In the genomic region with DNA sequence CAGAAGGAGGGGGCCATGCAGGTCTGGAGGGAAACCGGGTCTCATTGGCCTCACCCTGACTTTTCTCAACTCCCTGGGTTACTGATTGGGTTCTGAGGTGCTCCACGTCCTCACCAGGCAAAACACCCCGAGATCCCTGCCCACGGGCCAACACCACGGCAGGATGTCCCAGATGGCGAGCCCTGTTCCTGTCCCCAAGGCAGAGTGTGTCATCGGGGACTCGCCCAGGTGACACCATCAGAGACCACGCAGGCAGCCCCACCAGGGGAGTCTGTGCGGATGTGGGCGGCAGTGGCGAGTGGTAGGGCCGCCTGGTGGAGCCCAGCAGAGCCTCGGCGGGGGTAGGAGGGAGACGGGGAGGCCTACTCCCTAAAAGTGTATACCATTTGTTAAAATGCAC, we compare ENCODE assay signal across 22 cellular contexts. TPM values are rescaled to one million over a fixed set of nuclear protein-coding genes. Genes with fewer than 3 reads are reported as not detected.
A peak's percentile ranks its signal among the peaks of the same experiment; 100 is the strongest.
DNase-seq lines count a peak whose midpoint lies in the region; ATAC-seq, FAIRE-seq and TF ChIP-seq lines count a peak whose summit lies in the region.
"Had no signal": no experiment of that assay in that cellular context is flagged by ENCODE, and none has a peak within 500 bp of the region (broad histone marks: within the 10 kb centered on the region; RNA-seq: fewer than 3 reads in every experiment).

No MANE protein-coding gene starts in this region.

- no peaks in the 10 kb centered on the region for H3K9me3 ChIP-seq in BE2C
- H3K9me3 ChIP-seq in H1 (ENCODE audit: insufficient read depth in 2 of 2, low read depth in 1 of 2, low read length in 1 of 2), result no peaks in the 10 kb centered on the region
- H3K9me3 ChIP-seq in sigmoid colon, result no peaks in the 10 kb centered on the region
- H3K9me3 ChIP-seq: Caco-2, SJSA1 had no signal

- DNase-seq in activated CD8-positive, alpha-beta T cell treated with anti-CD3 and anti-CD28 coated beads for 36 hours, result peak; percentile 33
- DNase-seq in activated CD8-positive, alpha-beta T cell treated with anti-CD3 and anti-CD28 coated beads, Interleukin-2, amount 10 ng/mL, durations not matched to agents 7 days and 5 days, result no peak
- peak; percentile 4 for DNase-seq in BE2C
- DNase-seq in H1 (ENCODE audit: low read depth in 1 of 2, low spot score in 2 of 2), result no peak
- peak; percentile 57 for DNase-seq in sigmoid colon
- no peak for DNase-seq in NCI-H1436 (lab: John Stamatoyannopoulos, UW)
- no peak for DNase-seq in caudate nucleus (lab: John Stamatoyannopoulos, UW)
- DNase-seq: Caco-2, DMS79 treated with DMSO at 0.1 percent for 48 hours, GOT3, KG1, NCI-H1048, NCI-H1694, NCI-H2107, NCI-H345, NCI-H526 treated with DMSO at 0.1 percent for 48 hours had no signal

- 0 out of 2 replicates have a peak overlapping the region, but pooled peaks have one; percentile 86 for H2BK20ac ChIP-seq in H1 (ENCODE audit: low read length)

- CTCF ChIA-PET in activated CD8-positive, alpha-beta T cell treated with anti-CD3 and anti-CD28 coated beads for 36 hours (lab: Charles Lee), result no interaction called here
- CTCF ChIA-PET in activated CD8-positive, alpha-beta T cell treated with anti-CD3 and anti-CD28 coated beads, Interleukin-2, amount 10 ng/mL, durations not matched to agents 7 days and 5 days (lab: Charles Lee), result no interaction called here
- CTCF ChIA-PET in H1 (lab: Charles Lee; ENCODE audit: partially characterized antibody), result interaction anchor here (1.0 to 1.8 kb wide), 3 partner anchors 9 to 19 kb away, joined by 4 read pairs; no protein-coding TSS in a partner anchor

- peaks cover 14% of the 10 kb centered on the region for H3K79me1 ChIP-seq in H1 (ENCODE audit: low read depth, low read length)

- H3K4me1 ChIP-seq in BE2C, result no peaks in the 10 kb centered on the region
- H3K4me1 ChIP-seq in H1 (replicated peaks in 1 of 4; ENCODE audit: control insufficient read depth in 3 of 4, insufficient read depth in 4 of 4, low read length in 3 of 4), result peaks cover 4 to 28% (median 21%) of the 10 kb centered on the region in 4 experiments
- peaks cover 0 to 68% (median 57%) of the 10 kb centered on the region in 4 donors for H3K4me1 ChIP-seq in sigmoid colon
- H3K4me1 ChIP-seq: SJSA1 had no signal

- no peaks in the 10 kb centered on the region for H3K36me3 Mint-ChIP-seq in activated CD8-positive, alpha-beta T cell treated with anti-CD3 and anti-CD28 coated beads for 36 hours (ENCODE audit: low read depth)
- H3K36me3 Mint-ChIP-seq in activated CD8-positive, alpha-beta T cell treated with anti-CD3 and anti-CD28 coated beads, Interleukin-2, amount 10 ng/mL, durations not matched to agents 7 days and 5 days (ENCODE audit: low read depth), result no peaks in the 10 kb centered on the region

- H2BK5ac ChIP-seq in H1 (ENCODE audit: low read depth, low read length), result no peak overlapping the region

- H3K27me3 ChIP-seq in BE2C (no peaks in the 10 kb centered on the region), H1 (replicated peaks in 1 of 4; ENCODE audit: control insufficient read depth in 3 of 4, extremely low read depth in 1 of 4, insufficient read depth in 3 of 4, low read length in 3 of 4) (no peaks in the 10 kb centered on the region; a peak in 1 of 7 replicates), sigmoid colon (no peaks in the 10 kb centered on the region)
- H3K27me3 ChIP-seq: SJSA1 had no signal

- H3K4ac ChIP-seq in H1 (replicated peaks; ENCODE audit: insufficient read length, low read depth, low read length), result no peak overlapping the region

- no peak overlapping the region for H2AK5ac ChIP-seq in H1 (ENCODE audit: low read depth, low read length)

- H3K27ac Mint-ChIP-seq in activated CD8-positive, alpha-beta T cell treated with anti-CD3 and anti-CD28 coated beads for 36 hours, result peak overlapping the region; percentile 30
- H3K27ac Mint-ChIP-seq in activated CD8-positive, alpha-beta T cell treated with anti-CD3 and anti-CD28 coated beads, Interleukin-2, amount 10 ng/mL, durations not matched to agents 7 days and 5 days, result no peak overlapping the region

- peak overlapping the region; percentile 19; the same call in 1 of the 2 replicates for H3K18ac ChIP-seq in H1 (ENCODE audit: extremely low read depth, low read length)

- peaks cover 5% of the 10 kb centered on the region; the same call in 1 of the 2 replicates for H3K23me2 ChIP-seq in H1 (ENCODE audit: low read depth, low read length)

- no peak for FAIRE-seq in H1 (lab: Jason Lieb, UNC)
- FAIRE-seq: A204.1, G401.6, GM12891 had no signal

- H3K9ac ChIP-seq in H1 (replicated peaks in 1 of 4; ENCODE audit: extremely low read depth in 1 of 4, low read depth in 3 of 4, low read length in 3 of 4), result no peak overlapping the region

- TF ChIP-seq RAD21 in H1 (IDR thresholded peaks at IDR 0.05 in 1 of 2, conservative IDR thresholded peaks at IDR 0.05 in 1 of 2; ENCODE audit: low read depth in 2 of 2, low read length in 2 of 2), result no peak

- 89% methylated on average over 16 of the region's 16 CpGs; no CpG with 5 or more reads in 1 of the 2 experiments for WGBS in H1 (ENCODE audit: extremely low coverage in 1 of 2, insufficient coverage in 1 of 2, insufficient read length in 1 of 2, insufficient replicate concordance in 2 of 2, low coverage in 1 of 2, low lambda C conversion rate in 2 of 2, missing lambda C conversion rate in 1 of 2), 2 experiments
- 89 to 92% methylated on average over 16 of the region's 16 CpGs for WGBS in sigmoid colon, 2 donors

- ATAC-seq in activated CD8-positive, alpha-beta T cell treated with anti-CD3 and anti-CD28 coated beads for 36 hours, result peak; percentile 58
- ATAC-seq in activated CD8-positive, alpha-beta T cell treated with anti-CD3 and anti-CD28 coated beads, Interleukin-2, amount 10 ng/mL, durations not matched to agents 7 days and 5 days, result no peak
- ATAC-seq in GM21825 (IDR thresholded peaks at IDR 0.05; ENCODE audit: unreplicated experiment), result no peak

- no peak overlapping the region for H3K56ac ChIP-seq in H1 (replicated peaks; ENCODE audit: insufficient read length, low read depth, low read length)

- H3K27ac ChIP-seq in H1 (ENCODE audit: low read depth, low read length) (no peak overlapping the region), sigmoid colon (no peak overlapping the region), caudate nucleus (ENCODE audit: low read depth, low read length) (no peak overlapping the region)
- H3K27ac ChIP-seq: SJSA1 had no signal

- H2BK15ac ChIP-seq in H1 (ENCODE audit: low read length), result 0 out of 2 replicates have a peak overlapping the region, but pooled peaks have one; percentile 61

- no peak overlapping the region for H2BK120ac ChIP-seq in H1 (replicated peaks; ENCODE audit: low read depth, low read length)

- H3K4me3 Mint-ChIP-seq in activated CD8-positive, alpha-beta T cell treated with anti-CD3 and anti-CD28 coated beads for 36 hours, result no peak overlapping the region
- no peak overlapping the region for H3K4me3 Mint-ChIP-seq in activated CD8-positive, alpha-beta T cell treated with anti-CD3 and anti-CD28 coated beads, Interleukin-2, amount 10 ng/mL, durations not matched to agents 7 days and 5 days
- H3K4me3 Mint-ChIP-seq: CD14-positive monocyte had no signal

- peak overlapping the region; percentile 60; the same call in 1 of the 2 replicates for H2BK12ac ChIP-seq in H1 (ENCODE audit: low read depth, low read length)

- TF ChIP-seq POLR2A in H1 (IDR thresholded peaks at IDR 0.05; ENCODE audit: control extremely low read depth in 1 of 2, low read depth in 2 of 2, low read length in 2 of 2), result no peak
- TF ChIP-seq POLR2A in sigmoid colon (IDR thresholded peaks at IDR 0.05), result no peak

- intact Hi-C loops in activated CD8-positive, alpha-beta T cell treated with anti-CD3 and anti-CD28 coated beads for 36 hours (cut with micrococcal nuclease), result no loop called here
- intact Hi-C loops in sigmoid colon (cut with DNase I), result no loop called here

- no peak overlapping the region for H2AFZ ChIP-seq in H1 (ENCODE audit: low read length)

- POLR2A ChIA-PET in activated CD8-positive, alpha-beta T cell treated with anti-CD3 and anti-CD28 coated beads for 36 hours (lab: Charles Lee), result no interaction called here
- POLR2A ChIA-PET in activated CD8-positive, alpha-beta T cell treated with anti-CD3 and anti-CD28 coated beads, Interleukin-2, amount 10 ng/mL, durations not matched to agents 7 days and 5 days (lab: Charles Lee), result no interaction called here
- POLR2A ChIA-PET in H1 (lab: Charles Lee; ENCODE audit: partially characterized antibody), result interaction anchor here (1.0 to 1.7 kb wide), 2 partner anchors 18 to 32 kb away, joined by 3 to 4 read pairs; no protein-coding TSS in a partner anchor

- TF ChIP-seq EP300 in H1 (IDR thresholded peaks at IDR 0.05; ENCODE audit: borderline replicate concordance in 1 of 2, low read depth in 2 of 2, low read length in 2 of 2), result no peak
- TF ChIP-seq EP300 in sigmoid colon (IDR thresholded peaks at IDR 0.05), result no peak

- H3K27me3 Mint-ChIP-seq in activated CD8-positive, alpha-beta T cell treated with anti-CD3 and anti-CD28 coated beads for 36 hours, result no peaks in the 10 kb centered on the region
- no peaks in the 10 kb centered on the region for H3K27me3 Mint-ChIP-seq in activated CD8-positive, alpha-beta T cell treated with anti-CD3 and anti-CD28 coated beads, Interleukin-2, amount 10 ng/mL, durations not matched to agents 7 days and 5 days (ENCODE audit: low read depth)

- no peak overlapping the region for H4K5ac ChIP-seq in H1 (ENCODE audit: insufficient read length, low read depth, low read length)

- no peaks in the 10 kb centered on the region for H3K9me3 Mint-ChIP-seq in activated CD8-positive, alpha-beta T cell treated with anti-CD3 and anti-CD28 coated beads for 36 hours
- H3K9me3 Mint-ChIP-seq in activated CD8-positive, alpha-beta T cell treated with anti-CD3 and anti-CD28 coated beads, Interleukin-2, amount 10 ng/mL, durations not matched to agents 7 days and 5 days (ENCODE audit: insufficient read depth), result no peaks in the 10 kb centered on the region
- H3K9me3 Mint-ChIP-seq: CD14-positive monocyte had no signal

- H3K4me1 Mint-ChIP-seq in activated CD8-positive, alpha-beta T cell treated with anti-CD3 and anti-CD28 coated beads for 36 hours (ENCODE audit: low read depth), result peaks cover 5% of the 10 kb centered on the region
- H3K4me1 Mint-ChIP-seq in activated CD8-positive, alpha-beta T cell treated with anti-CD3 and anti-CD28 coated beads, Interleukin-2, amount 10 ng/mL, durations not matched to agents 7 days and 5 days (ENCODE audit: low read depth), result peaks cover 3% of the 10 kb centered on the region

- no peak overlapping the region for H3K23ac ChIP-seq in H1 (ENCODE audit: insufficient read length)

- H3K14ac ChIP-seq in H1 (ENCODE audit: insufficient read length), result no peak overlapping the region

- TF ChIP-seq CTCF in activated CD8-positive, alpha-beta T cell treated with anti-CD3 and anti-CD28 coated beads for 36 hours (IDR thresholded peaks at IDR 0.05), result no peak
- TF ChIP-seq CTCF in BE2C (IDR thresholded peaks at IDR 0.05; ENCODE audit: low read depth, low read length) (no peak), H1 (IDR thresholded peaks at IDR 0.05; ENCODE audit: control extremely low read depth in 1 of 3, insufficient read depth in 1 of 3, low read depth in 1 of 3, low read length in 3 of 3) (no peak), sigmoid colon (IDR thresholded peaks at IDR 0.05) (no peak)

- H4K8ac ChIP-seq in H1 (ENCODE audit: extremely low read depth, insufficient read depth, low read length), result no peak overlapping the region

- H4K91ac ChIP-seq in H1 (replicated peaks; ENCODE audit: insufficient read length, low read length), result peak overlapping the region; percentile 17

- H3K4me2 ChIP-seq in H1 (ENCODE audit: insufficient read depth in 1 of 2, low read depth in 2 of 2, low read length in 2 of 2), result no peak overlapping the region

- peaks cover 0 to 4% of the 10 kb centered on the region in 2 experiments; a peak in 2 of 4 replicates for H3K79me2 ChIP-seq in H1 (ENCODE audit: control insufficient read depth in 1 of 2, insufficient read depth in 2 of 2, low read length in 2 of 2)

- no peak overlapping the region for H3K4me3 ChIP-seq in BE2C (ENCODE audit: low read depth, low read length)
- no peak overlapping the region for H3K4me3 ChIP-seq in H1 (ENCODE audit: extremely low read depth in 1 of 4, insufficient read depth in 2 of 4, low read depth in 3 of 4, low read length in 4 of 4)
- H3K4me3 ChIP-seq in sigmoid colon, result no peak overlapping the region
- H3K4me3 ChIP-seq: SJSA1 had no signal

- H4K20me1 ChIP-seq in H1 (replicated peaks in 1 of 2; ENCODE audit: control insufficient read depth in 1 of 2, insufficient read depth in 2 of 2, low read length in 2 of 2), result peaks cover 0 to 8% of the 10 kb centered on the region in 2 experiments

- H3K36me3 ChIP-seq in BE2C (no peaks in the 10 kb centered on the region), H1 (ENCODE audit: control insufficient read depth in 2 of 4, insufficient read depth in 4 of 4, low read length in 3 of 4) (no peaks in the 10 kb centered on the region; a peak in 1 of 8 replicates), sigmoid colon (peaks cover 0 to 26% (median 2%) of the 10 kb centered on the region in 4 donors)

RNA-seq across cellular contexts. Expression of a gene that starts 59.0 kb away (rescaled TPM):
- total RNA-seq in activated CD8-positive, alpha-beta T cell treated with anti-CD3 and anti-CD28 coated beads for 36 hours, result 10 to 100 TPM; 32.4 to 34.3 TPM
- total RNA-seq in activated CD8-positive, alpha-beta T cell treated with anti-CD3 and anti-CD28 coated beads, Interleukin-2, amount 10 ng/mL, durations not matched to agents 7 days and 5 days, result 10 to 100 TPM; 29.3 to 31.9 TPM
- 81.2 TPM for polyA plus RNA-seq in BE2C (2012; ENCODE audit: insufficient read depth, insufficient read length, low read depth)
- 59.3 and 63.1 TPM in 2 replicates for total RNA-seq in H1 (2021; fragmentation: NEBNext Ultra II Directional; extraction: Animal tissue kit (Norgen Biotek cat#: 25700))
- 85.2 and 105 TPM in 2 replicates for polyA plus RNA-seq in H1 (2011; rRNA removed)
- 74.8 TPM for polyA plus RNA-seq in H1 (2011; cell fraction: cytosol; rRNA removed)
- polyA plus RNA-seq in H1 (2011; cell fraction: nucleus; rRNA removed), result 68.0 TPM
- 40.4 to 56.7 TPM (median 50.5 TPM) in 4 replicates for polyA plus RNA-seq in H1 (2012, experiment 1 of 2)
- polyA plus RNA-seq in H1 (2012, experiment 2 of 2), result 65.3 TPM
- 51.1 TPM for polyA plus RNA-seq in H1 (2013, experiment 1 of 2)
- 54.0 TPM for polyA plus RNA-seq in H1 (2013, experiment 2 of 2)
- 21.6 and 41.3 TPM in 2 replicates for polyA minus RNA-seq in H1 (2011; rRNA and poly(A)+ RNA removed)
- 26.6 TPM for polyA minus RNA-seq in H1 (2011; cell fraction: cytosol; rRNA and poly(A)+ RNA removed)
- 19.2 TPM for polyA minus RNA-seq in H1 (2011; cell fraction: nucleus; rRNA and poly(A)+ RNA removed)
- total RNA-seq in sigmoid colon, result 10 to 100 TPM; 57.4 to 80.9 (median 67.3) TPM
- polyA plus RNA-seq in sigmoid colon, result 10 to 100 TPM; 60.8 to 76.3 (median 71.8) TPM

Comparison
In these comparisons a context has a peak if more than half of its experiments do, and no peak if none do; other contexts are left out.
1. DNase-seq: peak in activated CD8-positive, alpha-beta T cell treated with anti-CD3 and anti-CD28 coated beads for 36 hours (single experiment), BE2C (single experiment) and sigmoid colon (single experiment); none in activated CD8-positive, alpha-beta T cell treated with anti-CD3 and anti-CD28 coated beads, Interleukin-2, amount 10 ng/mL, durations not matched to agents 7 days and 5 days (single experiment), H1 (0 of 2), NCI-H1436 (single experiment) and caudate nucleus (0 of 61).